ENCODE assay signal across 20 cellular contexts in the genomic region with DNA sequence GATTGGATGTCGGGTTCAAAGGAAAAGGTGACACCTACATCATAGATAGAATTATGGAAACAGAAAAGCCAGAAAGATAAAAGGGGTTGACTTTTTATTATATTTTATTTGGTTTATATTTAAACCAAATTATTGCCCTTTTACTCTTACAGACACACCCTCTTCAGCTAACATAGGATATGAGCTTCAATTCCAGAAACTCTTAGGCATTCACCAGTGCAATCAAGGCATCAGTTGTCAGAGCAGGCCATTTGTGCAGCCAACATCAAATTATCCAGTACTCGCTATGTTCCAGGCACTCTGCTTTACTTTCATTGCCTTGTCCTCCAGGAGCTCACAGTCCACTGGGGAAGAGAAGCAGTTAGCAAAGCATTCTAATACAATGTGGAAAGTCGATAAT.
"Had no signal": no experiment of that assay in that cellular context is flagged by ENCODE, and none has a peak within 500 bp of the region (broad histone marks: within the 10 kb centered on the region; RNA-seq: fewer than 3 reads in every experiment).

No MANE protein-coding gene starts in this region.

- H3K4me1 ChIP-seq: foreskin keratinocyte, heart left ventricle, lower lobe of right lung had no signal

- H3K36me3 ChIP-seq: esophagus muscularis mucosa, gastroesophageal sphincter, heart left ventricle, left lung, lower lobe of right lung had no signal

- FAIRE-seq: colon, endothelial cell of umbilical vein, frontal cortex, kidney had no signal

- H3K9me3 ChIP-seq: esophagus muscularis mucosa, gastroesophageal sphincter, heart left ventricle, left lung, lower lobe of right lung had no signal

- ATAC-seq: foreskin keratinocyte, gastroesophageal sphincter, heart left ventricle, left lung, left ventricle myocardium superior, lower lobe of right lung had no signal

- H3K27ac ChIP-seq: esophagus muscularis mucosa, foreskin keratinocyte, gastroesophageal sphincter, heart left ventricle, hepatocyte, left lung, lower lobe of right lung had no signal

- H3K4me3 ChIP-seq: esophagus muscularis mucosa, gastroesophageal sphincter, heart left ventricle, hepatocyte, left lung, lower lobe of right lung had no signal

- DNase-seq: cortex of kidney; effector memory CD4-positive, alpha-beta T cell; foreskin keratinocyte; heart left ventricle; hypothalamus; immature natural killer cell; islet precursor cell; kidney; kidney glomerular epithelial cell; left lung; left ventricle myocardium superior; lower lobe of right lung; mesenchymal stem cell; midbrain had no signal

- H3K27me3 ChIP-seq: esophagus muscularis mucosa, gastroesophageal sphincter, heart left ventricle, hepatocyte, left lung had no signal
